Comparison of ENCODE assay signal across 11 cellular contexts in the genomic region with DNA sequence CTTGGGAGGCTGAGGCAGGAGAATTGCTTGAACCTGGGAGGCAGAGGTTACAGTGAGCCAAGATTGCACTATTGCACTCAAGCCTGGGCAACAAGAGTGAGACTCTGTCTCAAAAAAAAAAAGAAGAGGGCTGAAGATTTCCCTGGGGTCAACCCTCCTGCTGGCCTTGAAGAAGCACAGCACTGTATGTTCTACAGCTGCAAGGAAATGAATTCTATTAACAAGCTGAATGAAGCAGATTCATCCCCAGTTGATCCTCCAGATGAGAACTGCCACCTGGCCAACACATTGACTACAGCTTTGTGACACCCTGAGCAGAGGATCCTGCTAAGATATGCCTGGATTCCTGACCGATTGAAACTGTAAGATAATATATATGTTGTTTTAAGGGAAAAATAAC.
DNase-seq lines count a peak whose midpoint lies in the region; TF ChIP-seq lines count a peak whose summit lies in the region.
"Had no signal": no experiment of that assay in that cellular context is flagged by ENCODE, and none has a peak within 500 bp of the region (broad histone marks: within the 10 kb centered on the region; RNA-seq: fewer than 3 reads in every experiment).

No MANE protein-coding gene starts in this region.

- H2BK5ac ChIP-seq in mesenchymal stem cell (ENCODE audit: low read depth, low read length, poor library complexity, severe bottlenecking) = no peak overlapping the region

- no peaks in the 10 kb centered on the region for H3F3A ChIP-seq in neural progenitor cell (ENCODE audit: low read depth)

- no peaks in the 10 kb centered on the region for H3K79me2 ChIP-seq in neural progenitor cell (ENCODE audit: low read depth)

- no peaks in the 10 kb centered on the region for H3K27me3 ChIP-seq in adrenal gland
- no peaks in the 10 kb centered on the region for H3K27me3 ChIP-seq in mesenchymal stem cell (ENCODE audit: control insufficient read depth in 1 of 2, insufficient read depth in 1 of 2, low read length in 2 of 2)
- H3K27me3 ChIP-seq in neural progenitor cell = no peaks in the 10 kb centered on the region
- H3K27me3 ChIP-seq: BLaER1 had no signal

- H4K91ac ChIP-seq in mesenchymal stem cell (ENCODE audit: low read length) = peak overlapping the region; percentile 83

- H3K9me3 Mint-ChIP-seq in activated naive CD4-positive, alpha-beta T cell treated with anti-CD3 and anti-CD28 coated beads, Interleukin-2, amount 10 ng/mL, durations not matched to agents 7 days and 5 days = peaks cover 6% of the 10 kb centered on the region
- no peaks in the 10 kb centered on the region for H3K9me3 Mint-ChIP-seq in activated naive CD4-positive, alpha-beta T cell treated with anti-CD3 and anti-CD28 coated beads for 36 hours
- H3K9me3 Mint-ChIP-seq in type B pancreatic cell (peaks cover 6% of the 10 kb centered on the region), neural progenitor cell (peaks cover 6% of the 10 kb centered on the region)
- H3K9me3 Mint-ChIP-seq: activated T-cell treated with anti-CD3 and anti-CD28 coated beads, Interleukin-2, amount 50 U/mL, for 24 hours had no signal

- no peak overlapping the region for H3K4me2 ChIP-seq in mesenchymal stem cell (ENCODE audit: low read length, poor library complexity, severe bottlenecking)
- H3K4me2 ChIP-seq in neural progenitor cell = no peak overlapping the region
- H3K4me2 ChIP-seq: BLaER1 had no signal

- no peak for TF ChIP-seq CTCF in adrenal gland (IDR thresholded peaks at IDR 0.05)
- no peak for TF ChIP-seq CTCF in type B pancreatic cell (conservative IDR thresholded peaks at IDR 0.05)
- no peak for TF ChIP-seq CTCF in neural progenitor cell (IDR thresholded peaks at IDR 0.05)

- no peaks in the 10 kb centered on the region for H3K79me1 ChIP-seq in mesenchymal stem cell (replicated peaks; ENCODE audit: low read length, poor library complexity, severe bottlenecking)

- H3K4me3 Mint-ChIP-seq in activated naive CD4-positive, alpha-beta T cell treated with anti-CD3 and anti-CD28 coated beads, Interleukin-2, amount 10 ng/mL, durations not matched to agents 7 days and 5 days = no peak overlapping the region
- H3K4me3 Mint-ChIP-seq in activated naive CD4-positive, alpha-beta T cell treated with anti-CD3 and anti-CD28 coated beads for 36 hours = no peak overlapping the region
- H3K4me3 Mint-ChIP-seq in type B pancreatic cell (peak overlapping the region; percentile 68), neural progenitor cell (no peak overlapping the region)
- H3K4me3 Mint-ChIP-seq: naive B cell had no signal

- CTCF ChIA-PET in activated naive CD4-positive, alpha-beta T cell treated with anti-CD3 and anti-CD28 coated beads, Interleukin-2, amount 10 ng/mL, durations not matched to agents 7 days and 5 days (lab: Charles Lee) = interaction anchor here (1.4 kb wide), 1 partner anchor 22 kb away, joined by 3 read pairs; no protein-coding TSS in a partner anchor
- CTCF ChIA-PET in activated naive CD4-positive, alpha-beta T cell treated with anti-CD3 and anti-CD28 coated beads for 36 hours (lab: Charles Lee) = no interaction called here

- TF ChIP-seq POLR2A in adrenal gland (IDR thresholded peaks at IDR 0.05) = no peak

- H3K27ac Mint-ChIP-seq in activated naive CD4-positive, alpha-beta T cell treated with anti-CD3 and anti-CD28 coated beads, Interleukin-2, amount 10 ng/mL, durations not matched to agents 7 days and 5 days = peak overlapping the region; percentile 87
- no peak overlapping the region for H3K27ac Mint-ChIP-seq in activated naive CD4-positive, alpha-beta T cell treated with anti-CD3 and anti-CD28 coated beads for 36 hours
- peak overlapping the region; percentile 96 for H3K27ac Mint-ChIP-seq in type B pancreatic cell
- no peak overlapping the region for H3K27ac Mint-ChIP-seq in neural progenitor cell

- H2AFZ ChIP-seq in mesenchymal stem cell (ENCODE audit: low read depth, low read length) = no peak overlapping the region
- no peak overlapping the region for H2AFZ ChIP-seq in neural progenitor cell (replicated peaks)

- H3K9me3 ChIP-seq in adrenal gland (replicated peaks in 1 of 3) (no peaks in the 10 kb centered on the region), mesenchymal stem cell (ENCODE audit: control insufficient read depth, low read length) (peaks cover under 1% of the 10 kb centered on the region), neural progenitor cell (ENCODE audit: low read depth) (no peaks in the 10 kb centered on the region)
- H3K9me3 ChIP-seq: BLaER1 had no signal

- H3K4me1 Mint-ChIP-seq in activated naive CD4-positive, alpha-beta T cell treated with anti-CD3 and anti-CD28 coated beads, Interleukin-2, amount 10 ng/mL, durations not matched to agents 7 days and 5 days = peaks cover 71% of the 10 kb centered on the region
- peaks cover 13% of the 10 kb centered on the region for H3K4me1 Mint-ChIP-seq in activated naive CD4-positive, alpha-beta T cell treated with anti-CD3 and anti-CD28 coated beads for 36 hours (ENCODE audit: low read depth)
- H3K4me1 Mint-ChIP-seq in type B pancreatic cell (ENCODE audit: unreplicated experiment) (peaks cover 12% of the 10 kb centered on the region), neural progenitor cell (no peaks in the 10 kb centered on the region)

- intact Hi-C loops in activated naive CD4-positive, alpha-beta T cell treated with anti-CD3 and anti-CD28 coated beads for 36 hours (cut with micrococcal nuclease) = no loop called here
- intact Hi-C loops in adrenal gland (cut with DNase I) = loop anchor here in 1 of 2 donors (5.0 kb wide), 1 partner anchor 130 kb away; a partner anchor contains a TSS

- H3K27ac ChIP-seq in adrenal gland (peak overlapping the region; percentile 48 to 88 (median 77)), mesenchymal stem cell (ENCODE audit: low read length, poor library complexity, severe bottlenecking) (peak overlapping the region; percentile 93), neural progenitor cell (no peak overlapping the region)
- H3K27ac ChIP-seq: BLaER1 had no signal

- no peak overlapping the region for H2BK120ac ChIP-seq in mesenchymal stem cell (ENCODE audit: low read depth, low read length)

- H3K36me3 Mint-ChIP-seq in activated naive CD4-positive, alpha-beta T cell treated with anti-CD3 and anti-CD28 coated beads, Interleukin-2, amount 10 ng/mL, durations not matched to agents 7 days and 5 days = peaks cover 12% of the 10 kb centered on the region
- no peaks in the 10 kb centered on the region for H3K36me3 Mint-ChIP-seq in activated naive CD4-positive, alpha-beta T cell treated with anti-CD3 and anti-CD28 coated beads for 36 hours (ENCODE audit: low read depth)
- H3K36me3 Mint-ChIP-seq in type B pancreatic cell = peaks cover 4% of the 10 kb centered on the region
- no peaks in the 10 kb centered on the region for H3K36me3 Mint-ChIP-seq in neural progenitor cell
- H3K36me3 Mint-ChIP-seq: naive B cell had no signal

- H2BK12ac ChIP-seq in mesenchymal stem cell (ENCODE audit: low read length in 2 of 2) = peak overlapping the region; percentile 93 to 94

- 81 to 100% (median 89%) methylated on average over 1 of the region's 1 CpG for WGBS in adrenal gland, 4 donors
- WGBS in mesenchymal stem cell = no CpG with 5 or more reads among the region's 1 CpG

- H2AK5ac ChIP-seq in mesenchymal stem cell (ENCODE audit: low read length, severe bottlenecking) = peak overlapping the region; percentile 91

- H3K4me3 ChIP-seq in adrenal gland = no peak overlapping the region
- no peak overlapping the region for H3K4me3 ChIP-seq in mesenchymal stem cell (ENCODE audit: insufficient read depth in 1 of 2, low read depth in 1 of 2, low read length in 2 of 2)
- no peak overlapping the region for H3K4me3 ChIP-seq in neural progenitor cell
- H3K4me3 ChIP-seq: BLaER1 had no signal

- H3K36me3 ChIP-seq in adrenal gland (replicated peaks in 1 of 2) = no peaks in the 10 kb centered on the region
- H3K36me3 ChIP-seq in mesenchymal stem cell (ENCODE audit: control insufficient read depth in 1 of 2, insufficient read depth in 2 of 2, low read depth in 1 of 2, low read length in 2 of 2) = no peaks in the 10 kb centered on the region
- H3K36me3 ChIP-seq in neural progenitor cell = no peaks in the 10 kb centered on the region
- H3K36me3 ChIP-seq: BLaER1 had no signal

- no peak for DNase-seq in activated naive CD4-positive, alpha-beta T cell treated with anti-CD3 and anti-CD28 coated beads, Interleukin-2, amount 10 ng/mL, durations not matched to agents 7 days and 5 days
- no peak for DNase-seq in activated naive CD4-positive, alpha-beta T cell treated with anti-CD3 and anti-CD28 coated beads for 36 hours
- DNase-seq in adrenal gland (no peak), mesenchymal stem cell (peak; percentile 34), type B pancreatic cell (ENCODE audit: extremely low spot score, unreplicated experiment) (no peak), mesenteric fat pad (ENCODE audit: low spot score) (no peak), neural progenitor cell (ENCODE audit: low spot score) (no peak), NCI-H526 treated with DMSO at 0.1 percent for 48 hours (lab: John Stamatoyannopoulos, UW) (no peak)
- DNase-seq: activated T-cell treated with anti-CD3 and anti-CD28 coated beads, Interleukin-2, amount 50 U/mL, for 24 hours; naive B cell had no signal

- H3K18ac ChIP-seq in mesenchymal stem cell (ENCODE audit: low read depth in 1 of 2, low read length in 2 of 2) = peak overlapping the region; percentile 54 to 61

- peak overlapping the region in 1 of 2 experiments; percentile 63 for H3K4ac ChIP-seq in mesenchymal stem cell (ENCODE audit: low read depth in 1 of 2, low read length in 2 of 2)

- H3K23ac ChIP-seq in mesenchymal stem cell (ENCODE audit: low read length in 2 of 2) = no peak overlapping the region

- H3K9ac ChIP-seq in mesenchymal stem cell (ENCODE audit: low read length) = peak overlapping the region; percentile 81
- H3K9ac ChIP-seq in neural progenitor cell = no peak overlapping the region
- H3K9ac ChIP-seq: BLaER1 had no signal

- H4K8ac ChIP-seq in mesenchymal stem cell (ENCODE audit: low read length) = no peak overlapping the region

- no peaks in the 10 kb centered on the region for H3K27me3 Mint-ChIP-seq in activated naive CD4-positive, alpha-beta T cell treated with anti-CD3 and anti-CD28 coated beads, Interleukin-2, amount 10 ng/mL, durations not matched to agents 7 days and 5 days
- no peaks in the 10 kb centered on the region for H3K27me3 Mint-ChIP-seq in activated naive CD4-positive, alpha-beta T cell treated with anti-CD3 and anti-CD28 coated beads for 36 hours (ENCODE audit: low read depth)
- H3K27me3 Mint-ChIP-seq in type B pancreatic cell (no peaks in the 10 kb centered on the region), neural progenitor cell (ENCODE audit: insufficient read depth, low read depth) (peaks cover 7% of the 10 kb centered on the region)
- H3K27me3 Mint-ChIP-seq: activated T-cell treated with anti-CD3 and anti-CD28 coated beads, Interleukin-2, amount 50 U/mL, for 24 hours had no signal

- no peak overlapping the region for H2BK15ac ChIP-seq in mesenchymal stem cell (ENCODE audit: low read depth, poor library complexity, severe bottlenecking)

- no peaks in the 10 kb centered on the region for H4K20me1 ChIP-seq in neural progenitor cell (ENCODE audit: low read depth)
- H4K20me1 ChIP-seq: BLaER1 had no signal

- H3K14ac ChIP-seq in mesenchymal stem cell (ENCODE audit: low read length in 2 of 2) = no peak overlapping the region

- H3K4me1 ChIP-seq in adrenal gland (replicated peaks in 1 of 2) (peaks cover 9 to 16% of the 10 kb centered on the region in 2 donors), mesenchymal stem cell (ENCODE audit: control insufficient read depth, insufficient read depth, low read depth, low read length) (no peaks in the 10 kb centered on the region), neural progenitor cell (no peaks in the 10 kb centered on the region)

Comparison
In these comparisons a context has a peak if more than half of its experiments do, and no peak if none do; other contexts are left out.
1. H3K27ac Mint-ChIP-seq: peak in activated naive CD4-positive, alpha-beta T cell treated with anti-CD3 and anti-CD28 coated beads, Interleukin-2, amount 10 ng/mL, durations not matched to agents 7 days and 5 days (single experiment) and type B pancreatic cell (single experiment); none in activated naive CD4-positive, alpha-beta T cell treated with anti-CD3 and anti-CD28 coated beads for 36 hours (single experiment) and neural progenitor cell (single experiment).